In genomic region chr22:45435544-45436139, GRCh38 we compare ENCODE assay signal across 8 cellular contexts. TPM values are rescaled to one million over a fixed set of nuclear protein-coding genes. Genes with fewer than 3 reads are reported as not detected.
DNase-seq lines count a peak whose midpoint lies in the region; ATAC-seq and TF ChIP-seq lines count a peak whose summit lies in the region.

No MANE protein-coding gene starts in this region.

- no peaks in the 10 kb centered on the region for H3K9me3 Mint-ChIP-seq in natural killer cell

- H3K36me3 Mint-ChIP-seq in natural killer cell, result no peaks in the 10 kb centered on the region

- H3K27me3 Mint-ChIP-seq in natural killer cell (ENCODE audit: low read depth in 2 of 2), result peaks cover 3% of the 10 kb centered on the region in 2 donors

- TF ChIP-seq CTCF in natural killer cell (IDR thresholded peaks at IDR 0.05), result peak; percentile 99

- H3K27ac Mint-ChIP-seq in natural killer cell, result no peak overlapping the region

- intact Hi-C loops in natural killer cell (cut with micrococcal nuclease), result loop anchor here (1.0 kb wide), 1 partner anchor 166 kb away; no protein-coding TSS in a partner anchor

- H3K4me1 Mint-ChIP-seq in natural killer cell, result peaks cover 0 to 9% of the 10 kb centered on the region in 2 donors

- DNase-seq in D341Med (ENCODE audit: low spot score), result peak; percentile 86
- peak; percentile 68 for DNase-seq in Jurkat, Clone E6-1 (ENCODE audit: low read depth, low spot score)
- DNase-seq in RKO (ENCODE audit: low spot score), result peak; percentile 88
- peak; percentile 68 for DNase-seq in activated T-helper 1 cell treated with Interleukin-2 at 50 U/mL for 16 hours (ENCODE audit: low read depth)
- peak; percentile 94 for DNase-seq in fibroblast of peridontal ligament (ENCODE audit: extremely low read depth)
- DNase-seq in natural killer cell, result peak; percentile 75
- DNase-seq in stimulated activated CD8-positive, alpha-beta memory T cell treated with anti-CD3 and anti-CD28 coated beads, Interleukin-7, amount 100 ng/mL, for 4 hours (ENCODE audit: low read depth in 2 of 2), result peak; percentile 61 to 67

- no peak overlapping the region for H3K4me3 Mint-ChIP-seq in natural killer cell

- peak; percentile 84 to 96 (median 96) for ATAC-seq in natural killer cell
- no peak for ATAC-seq in GM19397 (IDR thresholded peaks at IDR 0.05; ENCODE audit: unreplicated experiment)

- no peak overlapping the region for H3K4me3 ChIP-seq in Jurkat, Clone E6-1 (ENCODE audit: low read length)

RNA-seq across cellular contexts. Expression of gene RIBC2, which starts 22.1 kb away (rescaled TPM):
- polyA plus RNA-seq in Jurkat, Clone E6-1 (2012; ENCODE audit: insufficient read depth, insufficient read length), result 8.6 TPM
- under 1 TPM in 2 of 3 donors, not detected in 1; 0.38 to 0.86 TPM for total RNA-seq in natural killer cell

RNA-seq across cellular contexts. Expression of gene SMC1B, which starts 22.2 kb away (rescaled TPM):
- 13.2 TPM for polyA plus RNA-seq in Jurkat, Clone E6-1 (2012; ENCODE audit: insufficient read depth, insufficient read length)
- under 1 TPM in 2 of 3 donors, not detected in 1; 0.07 to 0.09 TPM for total RNA-seq in natural killer cell
